Comparison of ENCODE assay signal across 1 cellular context in the genomic region with DNA sequence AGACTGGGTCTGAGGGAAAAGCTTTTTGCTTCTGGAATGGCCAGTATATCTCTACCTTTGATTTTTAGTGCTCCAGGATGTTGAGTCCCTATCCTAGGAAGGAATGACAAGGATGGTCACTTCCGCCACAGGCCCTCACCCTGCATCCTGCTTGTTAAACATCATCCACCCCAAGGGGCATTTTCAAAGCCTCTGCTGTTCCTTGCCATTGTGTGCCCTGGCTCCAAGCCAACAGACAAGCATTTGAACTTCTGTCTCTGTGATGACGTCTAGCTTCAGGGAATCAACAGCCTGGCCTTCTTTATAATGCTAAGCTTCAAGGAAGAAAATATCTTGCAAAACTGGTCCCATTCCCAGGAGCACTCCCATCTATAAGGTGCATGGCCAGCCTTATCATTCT.
TF ChIP-seq lines count a peak whose summit lies in the region.

No MANE protein-coding gene starts in this region.

TF ChIP-seq in GM23338, 12 proteins besides CTCF, POLR2A, EP300 and RAD21 (continued from another document):
- TF ChIP-seq, protein P1, sequence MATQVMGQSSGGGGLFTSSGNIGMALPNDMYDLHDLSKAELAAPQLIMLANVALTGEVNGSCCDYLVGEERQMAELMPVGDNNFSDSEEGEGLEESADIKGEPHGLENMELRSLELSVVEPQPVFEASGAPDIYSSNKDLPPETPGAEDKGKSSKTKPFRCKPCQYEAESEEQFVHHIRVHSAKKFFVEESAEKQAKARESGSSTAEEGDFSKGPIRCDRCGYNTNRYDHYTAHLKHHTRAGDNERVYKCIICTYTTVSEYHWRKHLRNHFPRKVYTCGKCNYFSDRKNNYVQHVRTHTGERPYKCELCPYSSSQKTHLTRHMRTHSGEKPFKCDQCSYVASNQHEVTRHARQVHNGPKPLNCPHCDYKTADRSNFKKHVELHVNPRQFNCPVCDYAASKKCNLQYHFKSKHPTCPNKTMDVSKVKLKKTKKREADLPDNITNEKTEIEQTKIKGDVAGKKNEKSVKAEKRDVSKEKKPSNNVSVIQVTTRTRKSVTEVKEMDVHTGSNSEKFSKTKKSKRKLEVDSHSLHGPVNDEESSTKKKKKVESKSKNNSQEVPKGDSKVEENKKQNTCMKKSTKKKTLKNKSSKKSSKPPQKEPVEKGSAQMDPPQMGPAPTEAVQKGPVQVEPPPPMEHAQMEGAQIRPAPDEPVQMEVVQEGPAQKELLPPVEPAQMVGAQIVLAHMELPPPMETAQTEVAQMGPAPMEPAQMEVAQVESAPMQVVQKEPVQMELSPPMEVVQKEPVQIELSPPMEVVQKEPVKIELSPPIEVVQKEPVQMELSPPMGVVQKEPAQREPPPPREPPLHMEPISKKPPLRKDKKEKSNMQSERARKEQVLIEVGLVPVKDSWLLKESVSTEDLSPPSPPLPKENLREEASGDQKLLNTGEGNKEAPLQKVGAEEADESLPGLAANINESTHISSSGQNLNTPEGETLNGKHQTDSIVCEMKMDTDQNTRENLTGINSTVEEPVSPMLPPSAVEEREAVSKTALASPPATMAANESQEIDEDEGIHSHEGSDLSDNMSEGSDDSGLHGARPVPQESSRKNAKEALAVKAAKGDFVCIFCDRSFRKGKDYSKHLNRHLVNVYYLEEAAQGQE (IDR thresholded peaks at IDR 0.05; ENCODE audit: unreplicated experiment) = no peak
- TF ChIP-seq POLR2AphosphoS5 (IDR thresholded peaks at IDR 0.05; ENCODE audit: low read depth) (no peak), CREB1 (CRISPR knock-in tag; IDR thresholded peaks at IDR 0.05; ENCODE audit: low read depth) (no peak), JUNB (IDR thresholded peaks at IDR 0.05; ENCODE audit: unreplicated experiment) (no peak), ZNF114 (CRISPR knock-in tag; IDR thresholded peaks at IDR 0.05) (no peak), NANOG (IDR thresholded peaks at IDR 0.05; ENCODE audit: borderline replicate concordance) (no peak), EZH2 (IDR thresholded peaks at IDR 0.05; ENCODE audit: low read depth, unreplicated experiment) (no peak)
- TF ChIP-seq, protein P2, sequence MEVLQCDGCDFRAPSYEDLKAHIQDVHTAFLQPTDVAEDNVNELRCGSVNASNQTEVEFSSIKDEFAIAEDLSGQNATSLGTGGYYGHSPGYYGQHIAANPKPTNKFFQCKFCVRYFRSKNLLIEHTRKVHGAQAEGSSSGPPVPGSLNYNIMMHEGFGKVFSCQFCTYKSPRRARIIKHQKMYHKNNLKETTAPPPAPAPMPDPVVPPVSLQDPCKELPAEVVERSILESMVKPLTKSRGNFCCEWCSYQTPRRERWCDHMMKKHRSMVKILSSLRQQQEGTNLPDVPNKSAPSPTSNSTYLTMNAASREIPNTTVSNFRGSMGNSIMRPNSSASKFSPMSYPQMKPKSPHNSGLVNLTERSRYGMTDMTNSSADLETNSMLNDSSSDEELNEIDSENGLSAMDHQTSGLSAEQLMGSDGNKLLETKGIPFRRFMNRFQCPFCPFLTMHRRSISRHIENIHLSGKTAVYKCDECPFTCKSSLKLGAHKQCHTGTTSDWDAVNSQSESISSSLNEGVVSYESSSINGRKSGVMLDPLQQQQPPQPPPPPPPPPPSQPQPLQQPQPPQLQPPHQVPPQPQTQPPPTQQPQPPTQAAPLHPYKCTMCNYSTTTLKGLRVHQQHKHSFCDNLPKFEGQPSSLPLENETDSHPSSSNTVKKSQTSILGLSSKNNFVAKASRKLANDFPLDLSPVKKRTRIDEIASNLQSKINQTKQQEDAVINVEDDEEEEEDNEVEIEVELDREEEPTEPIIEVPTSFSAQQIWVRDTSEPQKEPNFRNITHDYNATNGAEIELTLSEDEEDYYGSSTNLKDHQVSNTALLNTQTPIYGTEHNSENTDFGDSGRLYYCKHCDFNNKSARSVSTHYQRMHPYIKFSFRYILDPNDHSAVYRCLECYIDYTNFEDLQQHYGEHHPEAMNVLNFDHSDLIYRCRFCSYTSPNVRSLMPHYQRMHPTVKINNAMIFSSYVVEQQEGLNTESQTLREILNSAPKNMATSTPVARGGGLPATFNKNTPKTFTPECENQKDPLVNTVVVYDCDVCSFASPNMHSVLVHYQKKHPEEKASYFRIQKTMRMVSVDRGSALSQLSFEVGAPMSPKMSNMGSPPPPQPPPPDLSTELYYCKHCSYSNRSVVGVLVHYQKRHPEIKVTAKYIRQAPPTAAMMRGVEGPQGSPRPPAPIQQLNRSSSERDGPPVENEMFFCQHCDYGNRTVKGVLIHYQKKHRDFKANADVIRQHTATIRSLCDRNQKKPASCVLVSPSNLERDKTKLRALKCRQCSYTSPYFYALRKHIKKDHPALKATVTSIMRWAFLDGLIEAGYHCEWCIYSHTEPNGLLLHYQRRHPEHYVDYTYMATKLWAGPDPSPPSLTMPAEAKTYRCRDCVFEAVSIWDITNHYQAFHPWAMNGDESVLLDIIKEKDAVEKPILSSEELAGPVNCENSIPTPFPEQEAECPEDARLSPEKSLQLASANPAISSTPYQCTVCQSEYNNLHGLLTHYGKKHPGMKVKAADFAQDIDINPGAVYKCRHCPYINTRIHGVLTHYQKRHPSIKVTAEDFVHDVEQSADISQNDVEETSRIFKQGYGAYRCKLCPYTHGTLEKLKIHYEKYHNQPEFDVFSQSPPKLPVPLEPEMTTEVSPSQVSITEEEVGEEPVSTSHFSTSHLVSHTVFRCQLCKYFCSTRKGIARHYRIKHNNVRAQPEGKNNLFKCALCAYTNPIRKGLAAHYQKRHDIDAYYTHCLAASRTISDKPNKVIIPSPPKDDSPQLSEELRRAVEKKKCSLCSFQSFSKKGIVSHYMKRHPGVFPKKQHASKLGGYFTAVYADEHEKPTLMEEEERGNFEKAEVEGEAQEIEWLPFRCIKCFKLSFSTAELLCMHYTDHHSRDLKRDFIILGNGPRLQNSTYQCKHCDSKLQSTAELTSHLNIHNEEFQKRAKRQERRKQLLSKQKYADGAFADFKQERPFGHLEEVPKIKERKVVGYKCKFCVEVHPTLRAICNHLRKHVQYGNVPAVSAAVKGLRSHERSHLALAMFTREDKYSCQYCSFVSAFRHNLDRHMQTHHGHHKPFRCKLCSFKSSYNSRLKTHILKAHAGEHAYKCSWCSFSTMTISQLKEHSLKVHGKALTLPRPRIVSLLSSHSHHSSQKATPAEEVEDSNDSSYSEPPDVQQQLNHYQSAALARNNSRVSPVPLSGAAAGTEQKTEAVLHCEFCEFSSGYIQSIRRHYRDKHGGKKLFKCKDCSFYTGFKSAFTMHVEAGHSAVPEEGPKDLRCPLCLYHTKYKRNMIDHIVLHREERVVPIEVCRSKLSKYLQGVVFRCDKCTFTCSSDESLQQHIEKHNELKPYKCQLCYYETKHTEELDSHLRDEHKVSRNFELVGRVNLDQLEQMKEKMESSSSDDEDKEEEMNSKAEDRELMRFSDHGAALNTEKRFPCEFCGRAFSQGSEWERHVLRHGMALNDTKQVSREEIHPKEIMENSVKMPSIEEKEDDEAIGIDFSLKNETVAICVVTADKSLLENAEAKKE (CRISPR knock-in tag; IDR thresholded peaks at IDR 0.05) = no peak
TF ChIP-seq in GM23338: peak in this region for 0.
